ENCODE assay signal across 16 cellular contexts in genomic region chr9:97382099-97382718, GRCh38. TPM values are rescaled to one million over a fixed set of nuclear protein-coding genes. Genes with fewer than 3 reads are reported as not detected.
DNase-seq lines count a peak whose midpoint lies in the region; ATAC-seq and TF ChIP-seq lines count a peak whose summit lies in the region.
"Had no signal": no experiment of that assay in that cellular context is flagged by ENCODE, and none has a peak within 500 bp of the region (broad histone marks: within the 10 kb centered on the region; RNA-seq: fewer than 3 reads in every experiment).

No MANE protein-coding gene starts in this region.

- peaks cover 16% of the 10 kb centered on the region for H3K27me3 Mint-ChIP-seq in nephron progenitor cell (ENCODE audit: low read depth, poor library complexity)
- H3K27me3 Mint-ChIP-seq in osteocyte (ENCODE audit: unreplicated experiment), result no peaks in the 10 kb centered on the region

- H3K4me1 ChIP-seq in body of pancreas (peaks cover 20% of the 10 kb centered on the region), right lobe of liver (peaks cover 0 to 15% (median 7%) of the 10 kb centered on the region in 4 donors), foreskin keratinocyte (no peaks in the 10 kb centered on the region)

- H3K27me3 ChIP-seq in body of pancreas (no peaks in the 10 kb centered on the region), right lobe of liver (no peaks in the 10 kb centered on the region), foreskin keratinocyte (peaks cover 5% of the 10 kb centered on the region)

- DNase-seq in HCEC 1CT (peak; percentile 6), body of pancreas (peak in 1 of 4 donors; percentile 26), right lobe of liver (peak in 1 of 3 donors; percentile 28), nephron progenitor cell (no peak), osteocyte (ENCODE audit: extremely low spot score, unreplicated experiment) (no peak), foreskin keratinocyte (no peak)
- DNase-seq: activated CD4-positive, alpha-beta T cell treated with anti-CD3 and anti-CD28 coated beads for 48 hours; C1 segment of cervical spinal cord; cortex of kidney; foreskin melanocyte; NCI-H2029 treated with DMSO at 0.1 percent for 48 hours; NCI-H446; stimulated activated CD4-positive, alpha-beta T cell treated with anti-CD3 and anti-CD28 coated beads, Interleukin-2, amount 100 ng/mL, for 24 hours had no signal

- H3K27ac ChIP-seq in 22Rv1 (peak overlapping the region; percentile 68), body of pancreas (peak overlapping the region in 1 of 4 donors; percentile 65), right lobe of liver (peak overlapping the region; percentile 66 to 91 (median 71)), foreskin keratinocyte (no peak overlapping the region)

- H3K9me3 Mint-ChIP-seq in nephron progenitor cell (no peaks in the 10 kb centered on the region), osteocyte (ENCODE audit: unreplicated experiment) (no peaks in the 10 kb centered on the region)
- H3K9me3 Mint-ChIP-seq: activated T-helper 17 cell treated with anti-CD3 and anti-CD28 coated beads, Interleukin-2, amount 50 U/mL, for 72 hours had no signal

- no peak for TF ChIP-seq CTCF in 22Rv1 (IDR thresholded peaks at IDR 0.05)
- TF ChIP-seq CTCF in body of pancreas (IDR thresholded peaks at IDR 0.05), result no peak
- TF ChIP-seq CTCF in right lobe of liver (IDR thresholded peaks at IDR 0.05), result no peak
- TF ChIP-seq CTCF in nephron progenitor cell (IDR thresholded peaks at IDR 0.05), result no peak
- TF ChIP-seq CTCF in osteocyte (IDR thresholded peaks at IDR 0.05), result no peak
- TF ChIP-seq CTCF in foreskin keratinocyte (conservative IDR thresholded peaks at IDR 0.05), result no peak

- no peaks in the 10 kb centered on the region for H3K36me3 ChIP-seq in body of pancreas (replicated peaks in 1 of 2; ENCODE audit: insufficient read depth in 1 of 2, low read depth in 2 of 2)
- H3K36me3 ChIP-seq in right lobe of liver, result no peaks in the 10 kb centered on the region

- H3K4me1 Mint-ChIP-seq in nephron progenitor cell, result peaks cover 10% of the 10 kb centered on the region
- H3K4me1 Mint-ChIP-seq in osteocyte (ENCODE audit: unreplicated experiment), result peaks cover 15% of the 10 kb centered on the region
- H3K4me1 Mint-ChIP-seq: activated T-helper 17 cell treated with anti-CD3 and anti-CD28 coated beads, Interleukin-2, amount 50 U/mL, for 72 hours had no signal

- no peak overlapping the region for H3K4me3 ChIP-seq in body of pancreas
- no peak overlapping the region for H3K4me3 ChIP-seq in right lobe of liver

- H3K4me3 Mint-ChIP-seq in nephron progenitor cell, result no peak overlapping the region
- H3K4me3 Mint-ChIP-seq in osteocyte (ENCODE audit: unreplicated experiment), result no peak overlapping the region
- H3K4me3 Mint-ChIP-seq: activated T-helper 17 cell treated with anti-CD3 and anti-CD28 coated beads, Interleukin-2, amount 50 U/mL, for 72 hours had no signal

- TF ChIP-seq POLR2A in body of pancreas (IDR thresholded peaks at IDR 0.05) (no peak), right lobe of liver (IDR thresholded peaks at IDR 0.05) (no peak)

- WGBS in body of pancreas, 2 donors, result 16 to 37% methylated on average over 2 of the region's 2 CpGs
- WGBS in right lobe of liver (ENCODE audit: insufficient coverage, low coverage, low lambda C conversion rate, missing lambda C conversion rate), result 20% methylated on average over 2 of the region's 2 CpGs

- H3K27ac Mint-ChIP-seq in nephron progenitor cell (no peak overlapping the region), osteocyte (ENCODE audit: unreplicated experiment) (no peak overlapping the region)
- H3K27ac Mint-ChIP-seq: activated T-helper 17 cell treated with anti-CD3 and anti-CD28 coated beads, Interleukin-2, amount 50 U/mL, for 72 hours had no signal

- H3K9me3 ChIP-seq in body of pancreas (no peaks in the 10 kb centered on the region), right lobe of liver (no peaks in the 10 kb centered on the region)

- intact Hi-C loops in body of pancreas (cut with DNase I) (no loop called here), right lobe of liver (cut with DNase I) (no loop called here)

- H3K36me3 Mint-ChIP-seq in nephron progenitor cell (ENCODE audit: low read depth), result peaks cover 27% of the 10 kb centered on the region
- peaks cover 12% of the 10 kb centered on the region for H3K36me3 Mint-ChIP-seq in osteocyte (ENCODE audit: unreplicated experiment)

- ATAC-seq in body of pancreas (peak; percentile 30), right lobe of liver (peak; percentile 84 to 89 (median 88)), GM21360 (IDR thresholded peaks at IDR 0.05; ENCODE audit: unreplicated experiment) (no peak), foreskin keratinocyte (no peak)
- ATAC-seq: activated T-helper 17 cell treated with anti-CD3 and anti-CD28 coated beads, Interleukin-2, amount 50 U/mL, for 72 hours had no signal

RNA-seq across cellular contexts. Expression of gene TDRD7, which starts 29.7 kb away (rescaled TPM):
- total RNA-seq in body of pancreas (1 to 10 TPM; 2.3 to 7.5 TPM), right lobe of liver (1 to 10 TPM; 4.2 to 8.7 (median 6.8) TPM), osteocyte (8.6 and 11.0 TPM in 2 replicates), foreskin keratinocyte (16.7 and 16.9 TPM in 2 replicates)
- polyA plus RNA-seq in foreskin keratinocyte, result 6.8 and 7.2 TPM in 2 replicates

Comparison
In these comparisons a context has a peak if more than half of its experiments do, and no peak if none do; other contexts are left out.
1. ATAC-seq: peak in body of pancreas (single experiment) and right lobe of liver (4 of 4); none in GM21360 (single experiment) and foreskin keratinocyte (single experiment).